In genomic region chr17:59093702-59094231, GRCh38 we compare ENCODE assay signal across 9 cellular contexts. TPM values are rescaled to one million over a fixed set of nuclear protein-coding genes. Genes with fewer than 3 reads are reported as not detected.
DNase-seq lines count a peak whose midpoint lies in the region; ATAC-seq and TF ChIP-seq lines count a peak whose summit lies in the region.
"Had no signal": no experiment of that assay in that cellular context is flagged by ENCODE, and none has a peak within 500 bp of the region (broad histone marks: within the 10 kb centered on the region; RNA-seq: fewer than 3 reads in every experiment).

No MANE protein-coding gene starts in this region.

- CTCF ChIA-PET in AG04450 (lab: Charles Lee), result no interaction called here

- peaks cover 17% of the 10 kb centered on the region for H3K4me1 Mint-ChIP-seq in mesothelial cell of epicardium

- peak overlapping the region; percentile 32 for H3K4me3 Mint-ChIP-seq in mesothelial cell of epicardium

- peaks cover 11% of the 10 kb centered on the region for H3K36me3 Mint-ChIP-seq in mesothelial cell of epicardium

- POLR2A ChIA-PET in AG04450 (lab: Yijun Ruan, JAX), result interaction anchor here (2.7 kb wide), 1 partner anchor 13 kb away, joined by 14 read pairs; the partner anchor contains the start of gene TRIM37

- DNase-seq in AG04450 (ENCODE audit: low read depth, low spot score) (peak; percentile 81), M059J (ENCODE audit: low read depth) (peak; percentile 90), coronary artery (ENCODE audit: low spot score) (no peak), mesothelial cell of epicardium (ENCODE audit: low spot score in 2 of 2, unreplicated experiment in 2 of 2) (peak in 1 of 2 experiments; percentile 41), left lobe of liver (ENCODE audit: low spot score) (no peak), NCI-H2107 (lab: John Stamatoyannopoulos, UW) (no peak)
- no peak for DNase-seq in effector CD4-positive, alpha-beta T cell
- DNase-seq: NCI-H146 had no signal

- H3K27me3 ChIP-seq in AG04450 (ENCODE audit: control insufficient read depth, insufficient read depth, low read length), result no peaks in the 10 kb centered on the region

- peak overlapping the region; percentile 96 for H3K27ac Mint-ChIP-seq in mesothelial cell of epicardium

- H3K27ac ChIP-seq in AG04450 (ENCODE audit: low read depth, low read length), result peak overlapping the region; percentile 86
- peak overlapping the region; percentile 64 to 80 for H3K27ac ChIP-seq in coronary artery

- TF ChIP-seq CTCF in AG04450 (IDR thresholded peaks at IDR 0.05; ENCODE audit: low read depth, low read length), result no peak
- TF ChIP-seq CTCF in coronary artery (IDR thresholded peaks at IDR 0.05), result no peak
- TF ChIP-seq CTCF in mesothelial cell of epicardium (IDR thresholded peaks at IDR 0.05; ENCODE audit: unreplicated experiment), result no peak

- H3K9me3 Mint-ChIP-seq in mesothelial cell of epicardium, result peaks cover 5% of the 10 kb centered on the region

- ATAC-seq in left lobe of liver (no peak), GM21717 (IDR thresholded peaks at IDR 0.05; ENCODE audit: unreplicated experiment) (no peak)

- H3K9me3 ChIP-seq in AG04450 (ENCODE audit: control insufficient read depth, insufficient read depth, low read length), result peaks cover 4% of the 10 kb centered on the region; the same call in 1 of the 2 replicates

- peak overlapping the region; percentile 0; the same call in 1 of the 2 replicates for H3K4me3 ChIP-seq in AG04450 (ENCODE audit: low read depth, low read length)
- peak overlapping the region; percentile 59 for H3K4me3 ChIP-seq in coronary artery

- H3K27me3 Mint-ChIP-seq in mesothelial cell of epicardium (ENCODE audit: low read depth), result no peaks in the 10 kb centered on the region

RNA-seq across cellular contexts. Expression of gene TRIM37, which starts 12.9 kb away (rescaled TPM):
- 29.1 and 34.8 TPM in 2 replicates for polyA plus RNA-seq in AG04450 (2011; rRNA removed)
- 55.4 and 60.7 TPM in 2 replicates for polyA minus RNA-seq in AG04450 (2011; rRNA and poly(A)+ RNA removed)
- total RNA-seq in M059J (2014; rRNA removed; shearing (Covaris generic)), result 17.0 and 35.7 TPM in 2 replicates
- total RNA-seq in mesothelial cell of epicardium, result 23.0 to 25.3 TPM (median 24.4 TPM) in 3 replicates
- total RNA-seq in left lobe of liver, result 11.2 TPM

Comparison
In these comparisons a context has a peak if more than half of its experiments do, and no peak if none do; other contexts are left out.
1. DNase-seq: peak in AG04450 (single experiment) and M059J (single experiment); none in coronary artery (single experiment), left lobe of liver (single experiment), effector CD4-positive, alpha-beta T cell (single experiment) and NCI-H2107 (single experiment).